In the genomic region with DNA sequence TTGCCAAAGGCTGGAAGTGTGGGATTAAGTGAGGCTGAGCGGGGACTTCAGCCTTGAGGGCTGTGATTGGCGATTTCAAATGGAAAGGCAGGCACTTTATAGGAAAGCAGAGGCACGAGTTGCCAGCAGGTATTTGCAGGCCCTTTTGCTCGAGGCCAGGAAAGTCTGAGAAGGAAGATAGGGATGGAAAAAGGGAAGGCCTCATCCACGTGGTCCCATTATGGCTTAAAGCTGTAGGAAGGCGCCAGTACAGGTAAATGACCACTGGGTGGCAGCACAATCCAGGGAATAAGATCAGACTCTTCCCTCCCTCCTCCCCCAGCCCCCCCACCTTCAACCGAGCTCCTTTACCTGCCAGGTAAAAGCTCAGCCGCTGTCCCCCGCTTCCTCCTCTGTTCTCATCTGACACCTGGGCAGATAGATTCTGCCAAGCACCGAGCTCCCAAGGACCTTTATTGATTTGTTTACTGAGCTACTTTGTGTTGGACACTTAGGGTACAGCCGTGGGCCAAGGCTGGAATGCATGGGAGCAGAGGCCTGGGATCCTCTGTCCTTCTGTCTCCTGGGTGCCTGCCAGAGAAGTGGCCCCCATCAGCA, we compare ENCODE assay signal across 8 cellular contexts. TPM values are rescaled to one million over a fixed set of nuclear protein-coding genes. Genes with fewer than 3 reads are reported as not detected.
DNase-seq lines count a peak whose midpoint lies in the region; ATAC-seq and TF ChIP-seq lines count a peak whose summit lies in the region.

No MANE protein-coding gene starts in this region.

- H3K4me1 ChIP-seq in lung (ENCODE audit: control insufficient read depth in 2 of 2, insufficient read depth in 2 of 2, low read length in 2 of 2): no peaks in the 10 kb centered on the region

- DNase-seq in ACHN: peak; percentile 64
- DNase-seq in NCI-H2227 (lab: John Stamatoyannopoulos, UW; ENCODE audit: unreplicated experiment): peak; percentile 86
- DNase-seq in activated CD4-positive, alpha-beta T cell treated with anti-CD3 and anti-CD28 coated beads for 4 hours: peak; percentile 70 to 81
- peak; percentile 65 for DNase-seq in dedifferentiated amniotic fluid mesenchymal stem cell (ENCODE audit: extremely low spot score)
- DNase-seq in lung (ENCODE audit: low spot score): peak; percentile 75
- DNase-seq in stimulated activated CD8-positive, alpha-beta memory T cell treated with anti-CD3 and anti-CD28 coated beads, Interleukin-15, amount 100 ng/mL, for 24 hours (ENCODE audit: low read depth): peak; percentile 34

- no peaks in the 10 kb centered on the region for H3K36me3 ChIP-seq in lung (ENCODE audit: control insufficient read depth in 2 of 2, insufficient read depth in 2 of 2, low read length in 2 of 2)

- no peak overlapping the region for H3K27ac ChIP-seq in lung (ENCODE audit: low read depth in 1 of 2, low read length in 1 of 2)

- no peak overlapping the region for H3K4me3 ChIP-seq in lung

- peak; percentile 58 for TF ChIP-seq CTCF in lung (IDR thresholded peaks at IDR 0.05; ENCODE audit: control extremely low read depth, extremely low read depth)

- in situ Hi-C loops in ACHN (cut with HindIII; ENCODE audit: low pct_ligation_motif_present, low pct_unique_long_range_greater_than_20kb, low sequenced_read_pairs): no loop called here

- no peaks in the 10 kb centered on the region for H3K27me3 ChIP-seq in lung (ENCODE audit: control insufficient read depth, insufficient read depth)

- peak; percentile 80 for ATAC-seq in GM18502 (IDR thresholded peaks at IDR 0.05; ENCODE audit: poor library complexity, unreplicated experiment)
- peak; percentile 58 for ATAC-seq in HG03108 (IDR thresholded peaks at IDR 0.05; ENCODE audit: unreplicated experiment)
- peak; percentile 75 for ATAC-seq in lung (ENCODE audit: insufficient read depth, low FRiP score)

- WGBS in lung, 2 donors: 22 to 24% methylated on average over 11 of the region's 11 CpGs

- no peaks in the 10 kb centered on the region for H3K9me3 ChIP-seq in lung (ENCODE audit: control insufficient read depth in 2 of 2, insufficient read depth in 1 of 2, low read length in 1 of 2)

RNA-seq across cellular contexts. Expression of a gene that starts 7.5 kb away (rescaled TPM):
- under 1 TPM in 1 of 2 donors, not detected in 1; 0.11 TPM for total RNA-seq in lung
- polyA plus RNA-seq in lung: not detected

RNA-seq across cellular contexts. Expression of a gene that starts 10.0 kb away (rescaled TPM):
- 10 to 100 TPM; 54.7 to 76.9 TPM for total RNA-seq in lung
- 10 to 100 TPM; 37.1 to 74.4 TPM for polyA plus RNA-seq in lung

RNA-seq across cellular contexts. Expression of a gene that starts 20.9 kb away (rescaled TPM):
- 100 to 1,000 TPM; 107 to 220 TPM for total RNA-seq in lung
- polyA plus RNA-seq in lung: 100 to 1,000 TPM in 1 of 2 donors, 10 to 100 TPM in 1; 87.0 to 171 TPM

RNA-seq across cellular contexts. Expression of a gene that starts 35.3 kb away (rescaled TPM):
- total RNA-seq in lung: 1 to 10 TPM in 1 of 2 donors, not detected in 1; 1.4 TPM
- polyA plus RNA-seq in lung: under 1 TPM in 1 of 2 donors, not detected in 1; 0.63 TPM

RNA-seq across cellular contexts. Expression of a gene that starts 44.8 kb away (rescaled TPM):
- under 1 TPM; 0.68 to 0.71 TPM for total RNA-seq in lung
- polyA plus RNA-seq in lung: 1 to 10 TPM in 1 of 2 donors, under 1 TPM in 1; 0.94 to 5.3 TPM

Comparison
In these comparisons a context has a peak if more than half of its experiments do, and no peak if none do; other contexts are left out.
1. DNase-seq: peak in every context shown above with its lines; median percentile 86 in NCI-H2227; 76 in activated CD4-positive, alpha-beta T cell treated with anti-CD3 and anti-CD28 coated beads for 4 hours; 75 in lung; 65 in dedifferentiated amniotic fluid mesenchymal stem cell; 64 in ACHN; 34 in stimulated activated CD8-positive, alpha-beta memory T cell treated with anti-CD3 and anti-CD28 coated beads, Interleukin-15, amount 100 ng/mL, for 24 hours.